ENCODE assay signal across 8 cellular contexts in genomic region chrX:155216179-155216939, GRCh38. TPM values are rescaled to one million over a fixed set of nuclear protein-coding genes. Genes with fewer than 3 reads are reported as not detected.
A peak's percentile ranks its signal among the peaks of the same experiment; 100 is the strongest.
DNase-seq lines count a peak whose midpoint lies in the region; ATAC-seq and TF ChIP-seq lines count a peak whose summit lies in the region.

VBP1 (plus strand) TSS chrX:155216460; CDS start chrX:155216483, 23 bp downstream.

- no peaks in the 10 kb centered on the region for H3K36me3 Mint-ChIP-seq in activated naive CD4-positive, alpha-beta T cell treated with anti-CD3 and anti-CD28 coated beads, Interleukin-2, amount 50 U/mL, for 24 hours

- no peaks in the 10 kb centered on the region for H3K36me3 ChIP-seq in suprapubic skin

- no peaks in the 10 kb centered on the region for H3K27me3 ChIP-seq in suprapubic skin

- POLR2A ChIA-PET in GM10248 (lab: Yijun Ruan, JAX): no interaction called here

- H3K4me1 Mint-ChIP-seq in activated naive CD4-positive, alpha-beta T cell treated with anti-CD3 and anti-CD28 coated beads, Interleukin-2, amount 50 U/mL, for 24 hours: peaks cover 24% of the 10 kb centered on the region

- peak within 1 kb of the TSS; percentile 95 for H3K4me3 Mint-ChIP-seq in activated naive CD4-positive, alpha-beta T cell treated with anti-CD3 and anti-CD28 coated beads, Interleukin-2, amount 50 U/mL, for 24 hours

- H3K27me3 Mint-ChIP-seq in activated naive CD4-positive, alpha-beta T cell treated with anti-CD3 and anti-CD28 coated beads, Interleukin-2, amount 50 U/mL, for 24 hours: no peaks in the 10 kb centered on the region

- DNase-seq in GM10248 (ENCODE audit: extremely low spot score) (peak; percentile 87), NCI-H1048 (lab: John Stamatoyannopoulos, UW) (peak; percentile 76), globus pallidus (ENCODE audit: low spot score) (peak; percentile 96), nucleus accumbens (lab: John Stamatoyannopoulos, UW) (peak; percentile 48 to 95 (median 86)), suprapubic skin (ENCODE audit: low spot score in 2 of 2) (peak; percentile 93 to 94)

- peaks cover 3% of the 10 kb centered on the region for H3K4me1 ChIP-seq in suprapubic skin

- peak within 1 kb of the TSS; percentile 96 for H3K27ac Mint-ChIP-seq in activated naive CD4-positive, alpha-beta T cell treated with anti-CD3 and anti-CD28 coated beads, Interleukin-2, amount 50 U/mL, for 24 hours

- WGBS in suprapubic skin: 47% methylated on average over 25 of the region's 53 CpGs

- ATAC-seq in HG02588 (IDR thresholded peaks at IDR 0.05; ENCODE audit: unreplicated experiment): peak; percentile 98
- ATAC-seq in SK-N-SH treated with all-trans-retinoic acid at 6 μM for 48 hours: peak; percentile 98

- no peaks in the 10 kb centered on the region for H3K9me3 Mint-ChIP-seq in activated naive CD4-positive, alpha-beta T cell treated with anti-CD3 and anti-CD28 coated beads, Interleukin-2, amount 50 U/mL, for 24 hours

- peak within 1 kb of the TSS; percentile 69 for H3K4me3 ChIP-seq in suprapubic skin

- TF ChIP-seq CTCF in GM10248 (IDR thresholded peaks at IDR 0.05; ENCODE audit: control extremely low read depth, extremely low read depth, low read depth, missing control alignments) (peak; percentile 15), suprapubic skin (IDR thresholded peaks at IDR 0.05) (peak in 1 of 2 donors; percentile 46)

- CTCF ChIA-PET in GM10248 (lab: Yijun Ruan, JAX): interaction anchor here (0.8 to 2.7 kb wide), 9 partner anchors 10 to 298 kb away, joined by 3 to 24 read pairs (median 3); partner anchors contain the start of gene CLIC2

- peak within 1 kb of the TSS; percentile 93 for H3K27ac ChIP-seq in suprapubic skin

- H3K9me3 ChIP-seq in suprapubic skin: no peaks in the 10 kb centered on the region

- TF ChIP-seq POLR2A in suprapubic skin (IDR thresholded peaks at IDR 0.05): no peak

- no peak for TF ChIP-seq EP300 in suprapubic skin (IDR thresholded peaks at IDR 0.05)

TF ChIP-seq in SK-N-SH treated with all-trans-retinoic acid at 6 μM for 48 hours, 23 proteins besides CTCF, POLR2A, EP300 and RAD21:
- no peak for TF ChIP-seq CSDC2 (CRISPR knock-in tag; IDR thresholded peaks at IDR 0.05)
- TF ChIP-seq ZNF70 (CRISPR knock-in tag; IDR thresholded peaks at IDR 0.05): no peak
- TF ChIP-seq ZC3H10 (CRISPR knock-in tag; IDR thresholded peaks at IDR 0.05): no peak
- no peak for TF ChIP-seq PATZ1 (CRISPR knock-in tag; IDR thresholded peaks at IDR 0.05; ENCODE audit: borderline replicate concordance)
- TF ChIP-seq ESRRG (CRISPR knock-in tag; IDR thresholded peaks at IDR 0.05): no peak
- no peak for TF ChIP-seq CSRNP3 (CRISPR knock-in tag; IDR thresholded peaks at IDR 0.05)
- TF ChIP-seq ISL1 (CRISPR knock-in tag; IDR thresholded peaks at IDR 0.05): no peak
- TF ChIP-seq ZNF8 (CRISPR knock-in tag; IDR thresholded peaks at IDR 0.05): no peak
- TF ChIP-seq SNAI2 (CRISPR knock-in tag; IDR thresholded peaks at IDR 0.05): no peak
- TF ChIP-seq TOX (CRISPR knock-in tag; IDR thresholded peaks at IDR 0.05; ENCODE audit: borderline replicate concordance): no peak
- no peak for TF ChIP-seq OSR1 (CRISPR knock-in tag; IDR thresholded peaks at IDR 0.05)

RNA-seq across cellular contexts. Expression of gene VBP1, which starts in this region (rescaled TPM):
- 10 to 100 TPM; 10.8 to 26.7 (median 21.8) TPM for total RNA-seq in suprapubic skin

Comparison
In these comparisons a context has a peak if more than half of its experiments do, and no peak if none do; other contexts are left out.
1. Peak in every context shown above with its lines: DNase-seq, ATAC-seq, H3K4me3 ChIP-seq and H3K27ac ChIP-seq.